8 cellular contexts compared by ENCODE assay signal in genomic region chr1:222815367-222815765, GRCh38. TPM values are rescaled to one million over a fixed set of nuclear protein-coding genes. Genes with fewer than 3 reads are reported as not detected.
DNase-seq lines count a peak whose midpoint lies in the region; ATAC-seq and TF ChIP-seq lines count a peak whose summit lies in the region.

No MANE protein-coding gene starts in this region.

- no peak overlapping the region for H4K8ac ChIP-seq in mesendoderm (ENCODE audit: low read depth, low read length)

- peak overlapping the region; percentile 89 to 93 (median 93) for H3K4me3 Mint-ChIP-seq in T-cell

- no CpG with 5 or more reads among the region's 16 CpGs for WGBS in mesendoderm (ENCODE audit: extremely low coverage, insufficient coverage, low lambda C conversion rate)

- peak overlapping the region; percentile 73 for H3K4me3 ChIP-seq in colonic mucosa
- H3K4me3 ChIP-seq in mesendoderm (ENCODE audit: low read length) = peak overlapping the region; percentile 52

- H3K36me3 ChIP-seq in colonic mucosa (no peaks in the 10 kb centered on the region), mesendoderm (ENCODE audit: control insufficient read depth, insufficient read depth, low read length) (no peaks in the 10 kb centered on the region)

- no peak overlapping the region for H2BK15ac ChIP-seq in mesendoderm (replicated peaks; ENCODE audit: low read depth)

- H3K79me1 ChIP-seq in mesendoderm (ENCODE audit: low read length) = peaks cover 2% of the 10 kb centered on the region

- TF ChIP-seq POLR2A in erythroblast (IDR thresholded peaks at IDR 0.05; ENCODE audit: low read length) = no peak

- POLR2A ChIA-PET in T-cell (lab: Charles Lee) = no interaction called here

- H3K27me3 ChIP-seq in colonic mucosa = no peaks in the 10 kb centered on the region
- no peaks in the 10 kb centered on the region for H3K27me3 ChIP-seq in mesendoderm (ENCODE audit: insufficient read depth, low read length, poor library complexity)

- TF ChIP-seq CTCF in colonic mucosa (IDR thresholded peaks at IDR 0.05) = no peak

- H3K9me3 ChIP-seq in colonic mucosa = no peaks in the 10 kb centered on the region

- H3K27ac ChIP-seq in colonic mucosa = peak overlapping the region; percentile 93
- H3K27ac ChIP-seq in mesendoderm (ENCODE audit: low read depth, low read length) = peak overlapping the region; percentile 81

- intact Hi-C loops in colonic mucosa (cut with DNase I) = no loop called here

- H3K27me3 Mint-ChIP-seq in T-cell = no peaks in the 10 kb centered on the region

- H3K9ac ChIP-seq in colonic mucosa (ENCODE audit: low read depth in 2 of 2, low read length in 2 of 2) (peak overlapping the region; percentile 82 to 92), mesendoderm (ENCODE audit: low read length) (peak overlapping the region; percentile 80)

- peaks cover 30 to 52% (median 34%) of the 10 kb centered on the region in 3 donors for H3K4me1 Mint-ChIP-seq in T-cell

- H3K27ac Mint-ChIP-seq in T-cell = peak overlapping the region; percentile 72 to 87

- H3K4me1 ChIP-seq in colonic mucosa = peaks cover 8% of the 10 kb centered on the region
- H3K4me1 ChIP-seq in mesendoderm (ENCODE audit: control insufficient read depth, low read depth, low read length) = no peaks in the 10 kb centered on the region

- H2BK120ac ChIP-seq in mesendoderm (ENCODE audit: low read depth, low read length) = no peak overlapping the region

- no peak for ATAC-seq in T-cell (replicated peaks in 1 of 4)
- ATAC-seq in HG02973 (IDR thresholded peaks at IDR 0.05; ENCODE audit: unreplicated experiment) = no peak

- peak overlapping the region; percentile 71 for H3K18ac ChIP-seq in mesendoderm (ENCODE audit: low read length)

- H3K4me2 ChIP-seq in mesendoderm (ENCODE audit: low read length) = peak overlapping the region; percentile 56

- H2BK5ac ChIP-seq in mesendoderm (ENCODE audit: low read length) = no peak overlapping the region

- H3K23ac ChIP-seq in mesendoderm (ENCODE audit: low read length) = no peak overlapping the region

- no peaks in the 10 kb centered on the region for H3K9me3 Mint-ChIP-seq in T-cell

- H3K36me3 Mint-ChIP-seq in T-cell = no peaks in the 10 kb centered on the region

- H2AK5ac ChIP-seq in mesendoderm (ENCODE audit: low read length) = no peak overlapping the region

- CTCF ChIA-PET in T-cell (lab: Charles Lee) = interaction anchor here (0.6 to 0.7 kb wide), 2 partner anchors 10 to 31 kb away, joined by 3 read pairs; no protein-coding TSS in a partner anchor

- peak overlapping the region; percentile 5 for H3K4ac ChIP-seq in mesendoderm (ENCODE audit: low read depth, low read length)

- H3K79me2 ChIP-seq in mesendoderm (ENCODE audit: control insufficient read depth, insufficient read depth, low read length) = peaks cover 4% of the 10 kb centered on the region

- no peak overlapping the region for H4K5ac ChIP-seq in mesendoderm (ENCODE audit: low read length)

- peak; percentile 87 for DNase-seq in activated effector memory CD4-positive, alpha-beta T cell treated with anti-CD3 and anti-CD28 coated beads, Interleukin-2, amount 50 U/mL, for 16 hours
- no peak for DNase-seq in activated effector memory CD4-positive, alpha-beta T cell treated with Interleukin-2 at 50 U/mL for 16 hours
- DNase-seq in T-cell (peak in 14 of 34 experiments; percentile 7 to 38 (median 20)), colonic mucosa (peak; percentile 66), mesendoderm (peak; percentile 53), erythroblast (lab: John Stamatoyannopoulos, UW) (no peak)
- DNase-seq in stimulated activated CD8-positive, alpha-beta memory T cell treated with anti-CD3 and anti-CD28 coated beads, Interleukin-4, amount 100 ng/mL, for 4 hours (ENCODE audit: low read depth in 2 of 2, low spot score in 1 of 2) = peak; percentile 47 to 50

- H3K56ac ChIP-seq in mesendoderm (ENCODE audit: low read length) = peak overlapping the region; percentile 80

RNA-seq across cellular contexts. Expression of gene DISP1, which starts 0.5 kb away (rescaled TPM):
- 1 to 10 TPM; 2.7 to 4.5 (median 3.1) TPM for total RNA-seq in T-cell
- total RNA-seq in colonic mucosa = 1 to 10 TPM; 2.5 to 2.9 TPM
- 2.2 TPM for polyA plus RNA-seq in mesendoderm (2013, experiment 1 of 2)
- 2.3 TPM for polyA plus RNA-seq in mesendoderm (2013, experiment 2 of 2)

Comparison
In these comparisons a context has a peak if more than half of its experiments do, and no peak if none do; other contexts are left out.
1. DNase-seq: peak in activated effector memory CD4-positive, alpha-beta T cell treated with anti-CD3 and anti-CD28 coated beads, Interleukin-2, amount 50 U/mL, for 16 hours (single experiment), colonic mucosa (single experiment), mesendoderm (single experiment) and stimulated activated CD8-positive, alpha-beta memory T cell treated with anti-CD3 and anti-CD28 coated beads, Interleukin-4, amount 100 ng/mL, for 4 hours (2 of 2); none in activated effector memory CD4-positive, alpha-beta T cell treated with Interleukin-2 at 50 U/mL for 16 hours (single experiment) and erythroblast (0 of 2).